In the genomic region with DNA sequence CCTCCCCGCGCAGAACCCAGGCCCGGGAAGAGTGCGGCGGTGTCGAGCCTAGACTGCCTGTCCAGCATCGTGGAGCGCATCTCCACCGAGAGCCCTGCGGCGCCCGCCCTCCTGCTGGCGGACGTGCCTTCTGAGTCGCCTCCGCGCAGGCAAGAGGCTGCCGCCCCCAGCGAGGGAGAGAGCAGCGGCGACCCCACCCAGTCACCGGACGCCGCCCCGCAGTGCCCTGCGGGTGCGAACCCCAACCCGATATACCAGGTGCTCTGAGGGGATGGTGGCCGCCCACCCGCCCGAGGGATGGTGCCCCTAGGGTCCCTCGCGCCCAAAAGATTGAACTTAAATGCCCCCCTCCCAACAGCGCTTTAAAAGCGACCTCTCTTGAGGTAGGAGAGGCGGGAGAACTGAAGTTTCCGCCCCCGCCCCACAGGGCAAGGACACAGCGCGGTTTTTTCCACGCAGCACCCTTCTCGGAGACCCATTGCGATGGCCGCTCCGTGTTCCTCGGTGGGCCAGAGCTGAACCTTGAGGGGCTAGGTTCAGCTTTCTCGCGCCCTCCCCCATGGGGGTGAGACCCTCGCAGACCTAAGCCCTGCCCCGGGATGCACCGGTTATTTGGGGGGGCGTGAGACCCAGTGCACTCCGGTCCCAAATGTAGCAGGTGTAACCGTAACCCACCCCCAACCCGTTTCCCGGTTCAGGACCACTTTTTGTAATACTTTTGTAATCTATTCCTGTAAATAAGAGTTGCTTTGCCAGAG, we compare ENCODE assay signal across 1 cellular context.
TF ChIP-seq lines count a peak whose summit lies in the region.

No MANE protein-coding gene starts in this region.

TF ChIP-seq in HEK293, 187 proteins besides CTCF, POLR2A, EP300 and RAD21 (continued from another document and continues in another):
- TF ChIP-seq, protein P1, sequence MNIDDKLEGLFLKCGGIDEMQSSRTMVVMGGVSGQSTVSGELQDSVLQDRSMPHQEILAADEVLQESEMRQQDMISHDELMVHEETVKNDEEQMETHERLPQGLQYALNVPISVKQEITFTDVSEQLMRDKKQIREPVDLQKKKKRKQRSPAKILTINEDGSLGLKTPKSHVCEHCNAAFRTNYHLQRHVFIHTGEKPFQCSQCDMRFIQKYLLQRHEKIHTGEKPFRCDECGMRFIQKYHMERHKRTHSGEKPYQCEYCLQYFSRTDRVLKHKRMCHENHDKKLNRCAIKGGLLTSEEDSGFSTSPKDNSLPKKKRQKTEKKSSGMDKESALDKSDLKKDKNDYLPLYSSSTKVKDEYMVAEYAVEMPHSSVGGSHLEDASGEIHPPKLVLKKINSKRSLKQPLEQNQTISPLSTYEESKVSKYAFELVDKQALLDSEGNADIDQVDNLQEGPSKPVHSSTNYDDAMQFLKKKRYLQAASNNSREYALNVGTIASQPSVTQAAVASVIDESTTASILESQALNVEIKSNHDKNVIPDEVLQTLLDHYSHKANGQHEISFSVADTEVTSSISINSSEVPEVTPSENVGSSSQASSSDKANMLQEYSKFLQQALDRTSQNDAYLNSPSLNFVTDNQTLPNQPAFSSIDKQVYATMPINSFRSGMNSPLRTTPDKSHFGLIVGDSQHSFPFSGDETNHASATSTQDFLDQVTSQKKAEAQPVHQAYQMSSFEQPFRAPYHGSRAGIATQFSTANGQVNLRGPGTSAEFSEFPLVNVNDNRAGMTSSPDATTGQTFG (tag by site-specific recombination; IDR thresholded peaks at IDR 0.05; ENCODE audit: borderline replicate concordance), result no peak
- TF ChIP-seq ZNF335 (tag by site-specific recombination; conservative IDR thresholded peaks at IDR 0.05), result peak; percentile 52
- peak; percentile 68 for TF ChIP-seq ZBTB17 (tag by site-specific recombination; IDR thresholded peaks at IDR 0.05)
- TF ChIP-seq ZNF48 (tag by site-specific recombination; IDR thresholded peaks at IDR 0.05), result no peak
- TF ChIP-seq ZNF391 (tag by site-specific recombination; IDR thresholded peaks at IDR 0.05; ENCODE audit: borderline replicate concordance, low read depth), result no peak
- no peak for TF ChIP-seq KLF8 (tag by site-specific recombination; IDR thresholded peaks at IDR 0.05)
- TF ChIP-seq MYNN (tag by site-specific recombination; IDR thresholded peaks at IDR 0.05; ENCODE audit: borderline replicate concordance), result no peak
- no peak for TF ChIP-seq ZNF623 (tag by site-specific recombination; IDR thresholded peaks at IDR 0.05)
- TF ChIP-seq ZNF24 (tag by site-specific recombination; IDR thresholded peaks at IDR 0.05), result no peak
- no peak for TF ChIP-seq ZNF560 (tag by site-specific recombination; IDR thresholded peaks at IDR 0.05; ENCODE audit: borderline replicate concordance)
- TF ChIP-seq ZFP69B (tag by site-specific recombination; IDR thresholded peaks at IDR 0.05), result no peak
- TF ChIP-seq ZNF501 (tag by site-specific recombination; IDR thresholded peaks at IDR 0.05), result no peak
- TF ChIP-seq, protein P2, sequence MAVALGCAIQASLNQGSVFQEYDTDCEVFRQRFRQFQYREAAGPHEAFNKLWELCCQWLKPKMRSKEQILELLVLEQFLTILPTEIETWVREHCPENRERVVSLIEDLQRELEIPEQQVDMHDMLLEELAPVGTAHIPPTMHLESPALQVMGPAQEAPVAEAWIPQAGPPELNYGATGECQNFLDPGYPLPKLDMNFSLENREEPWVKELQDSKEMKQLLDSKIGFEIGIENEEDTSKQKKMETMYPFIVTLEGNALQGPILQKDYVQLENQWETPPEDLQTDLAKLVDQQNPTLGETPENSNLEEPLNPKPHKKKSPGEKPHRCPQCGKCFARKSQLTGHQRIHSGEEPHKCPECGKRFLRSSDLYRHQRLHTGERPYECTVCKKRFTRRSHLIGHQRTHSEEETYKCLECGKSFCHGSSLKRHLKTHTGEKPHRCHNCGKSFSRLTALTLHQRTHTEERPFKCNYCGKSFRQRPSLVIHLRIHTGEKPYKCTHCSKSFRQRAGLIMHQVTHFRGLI (tag by site-specific recombination; IDR thresholded peaks at IDR 0.05), result no peak
- no peak for TF ChIP-seq ZNF175 (tag by site-specific recombination; IDR thresholded peaks at IDR 0.05)
- TF ChIP-seq, protein P3, sequence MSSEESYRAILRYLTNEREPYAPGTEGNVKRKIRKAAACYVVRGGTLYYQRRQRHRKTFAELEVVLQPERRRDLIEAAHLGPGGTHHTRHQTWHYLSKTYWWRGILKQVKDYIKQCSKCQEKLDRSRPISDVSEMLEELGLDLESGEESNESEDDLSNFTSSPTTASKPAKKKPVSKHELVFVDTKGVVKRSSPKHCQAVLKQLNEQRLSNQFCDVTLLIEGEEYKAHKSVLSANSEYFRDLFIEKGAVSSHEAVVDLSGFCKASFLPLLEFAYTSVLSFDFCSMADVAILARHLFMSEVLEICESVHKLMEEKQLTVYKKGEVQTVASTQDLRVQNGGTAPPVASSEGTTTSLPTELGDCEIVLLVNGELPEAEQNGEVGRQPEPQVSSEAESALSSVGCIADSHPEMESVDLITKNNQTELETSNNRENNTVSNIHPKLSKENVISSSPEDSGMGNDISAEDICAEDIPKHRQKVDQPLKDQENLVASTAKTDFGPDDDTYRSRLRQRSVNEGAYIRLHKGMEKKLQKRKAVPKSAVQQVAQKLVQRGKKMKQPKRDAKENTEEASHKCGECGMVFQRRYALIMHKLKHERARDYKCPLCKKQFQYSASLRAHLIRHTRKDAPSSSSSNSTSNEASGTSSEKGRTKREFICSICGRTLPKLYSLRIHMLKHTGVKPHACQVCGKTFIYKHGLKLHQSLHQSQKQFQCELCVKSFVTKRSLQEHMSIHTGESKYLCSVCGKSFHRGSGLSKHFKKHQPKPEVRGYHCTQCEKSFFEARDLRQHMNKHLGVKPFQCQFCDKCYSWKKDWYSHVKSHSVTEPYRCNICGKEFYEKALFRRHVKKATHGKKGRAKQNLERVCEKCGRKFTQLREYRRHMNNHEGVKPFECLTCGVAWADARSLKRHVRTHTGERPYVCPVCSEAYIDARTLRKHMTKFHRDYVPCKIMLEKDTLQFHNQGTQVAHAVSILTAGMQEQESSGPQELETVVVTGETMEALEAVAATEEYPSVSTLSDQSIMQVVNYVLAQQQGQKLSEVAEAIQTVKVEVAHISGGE (tag by site-specific recombination; conservative IDR thresholded peaks at IDR 0.05; ENCODE audit: low read depth), result no peak
- no peak for TF ChIP-seq ZNF558 (tag by site-specific recombination; IDR thresholded peaks at IDR 0.05)
- TF ChIP-seq ZNF239 (tag by site-specific recombination; IDR thresholded peaks at IDR 0.05), result no peak
- TF ChIP-seq SCRT1 (tag by site-specific recombination; IDR thresholded peaks at IDR 0.05; ENCODE audit: borderline replicate concordance), result no peak
- TF ChIP-seq, protein P4, sequence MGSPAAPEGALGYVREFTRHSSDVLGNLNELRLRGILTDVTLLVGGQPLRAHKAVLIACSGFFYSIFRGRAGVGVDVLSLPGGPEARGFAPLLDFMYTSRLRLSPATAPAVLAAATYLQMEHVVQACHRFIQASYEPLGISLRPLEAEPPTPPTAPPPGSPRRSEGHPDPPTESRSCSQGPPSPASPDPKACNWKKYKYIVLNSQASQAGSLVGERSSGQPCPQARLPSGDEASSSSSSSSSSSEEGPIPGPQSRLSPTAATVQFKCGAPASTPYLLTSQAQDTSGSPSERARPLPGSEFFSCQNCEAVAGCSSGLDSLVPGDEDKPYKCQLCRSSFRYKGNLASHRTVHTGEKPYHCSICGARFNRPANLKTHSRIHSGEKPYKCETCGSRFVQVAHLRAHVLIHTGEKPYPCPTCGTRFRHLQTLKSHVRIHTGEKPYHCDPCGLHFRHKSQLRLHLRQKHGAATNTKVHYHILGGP (tag by site-specific recombination; IDR thresholded peaks at IDR 0.05), result no peak
- TF ChIP-seq ZNF701 (tag by site-specific recombination; IDR thresholded peaks at IDR 0.05), result no peak
- TF ChIP-seq, protein P5, sequence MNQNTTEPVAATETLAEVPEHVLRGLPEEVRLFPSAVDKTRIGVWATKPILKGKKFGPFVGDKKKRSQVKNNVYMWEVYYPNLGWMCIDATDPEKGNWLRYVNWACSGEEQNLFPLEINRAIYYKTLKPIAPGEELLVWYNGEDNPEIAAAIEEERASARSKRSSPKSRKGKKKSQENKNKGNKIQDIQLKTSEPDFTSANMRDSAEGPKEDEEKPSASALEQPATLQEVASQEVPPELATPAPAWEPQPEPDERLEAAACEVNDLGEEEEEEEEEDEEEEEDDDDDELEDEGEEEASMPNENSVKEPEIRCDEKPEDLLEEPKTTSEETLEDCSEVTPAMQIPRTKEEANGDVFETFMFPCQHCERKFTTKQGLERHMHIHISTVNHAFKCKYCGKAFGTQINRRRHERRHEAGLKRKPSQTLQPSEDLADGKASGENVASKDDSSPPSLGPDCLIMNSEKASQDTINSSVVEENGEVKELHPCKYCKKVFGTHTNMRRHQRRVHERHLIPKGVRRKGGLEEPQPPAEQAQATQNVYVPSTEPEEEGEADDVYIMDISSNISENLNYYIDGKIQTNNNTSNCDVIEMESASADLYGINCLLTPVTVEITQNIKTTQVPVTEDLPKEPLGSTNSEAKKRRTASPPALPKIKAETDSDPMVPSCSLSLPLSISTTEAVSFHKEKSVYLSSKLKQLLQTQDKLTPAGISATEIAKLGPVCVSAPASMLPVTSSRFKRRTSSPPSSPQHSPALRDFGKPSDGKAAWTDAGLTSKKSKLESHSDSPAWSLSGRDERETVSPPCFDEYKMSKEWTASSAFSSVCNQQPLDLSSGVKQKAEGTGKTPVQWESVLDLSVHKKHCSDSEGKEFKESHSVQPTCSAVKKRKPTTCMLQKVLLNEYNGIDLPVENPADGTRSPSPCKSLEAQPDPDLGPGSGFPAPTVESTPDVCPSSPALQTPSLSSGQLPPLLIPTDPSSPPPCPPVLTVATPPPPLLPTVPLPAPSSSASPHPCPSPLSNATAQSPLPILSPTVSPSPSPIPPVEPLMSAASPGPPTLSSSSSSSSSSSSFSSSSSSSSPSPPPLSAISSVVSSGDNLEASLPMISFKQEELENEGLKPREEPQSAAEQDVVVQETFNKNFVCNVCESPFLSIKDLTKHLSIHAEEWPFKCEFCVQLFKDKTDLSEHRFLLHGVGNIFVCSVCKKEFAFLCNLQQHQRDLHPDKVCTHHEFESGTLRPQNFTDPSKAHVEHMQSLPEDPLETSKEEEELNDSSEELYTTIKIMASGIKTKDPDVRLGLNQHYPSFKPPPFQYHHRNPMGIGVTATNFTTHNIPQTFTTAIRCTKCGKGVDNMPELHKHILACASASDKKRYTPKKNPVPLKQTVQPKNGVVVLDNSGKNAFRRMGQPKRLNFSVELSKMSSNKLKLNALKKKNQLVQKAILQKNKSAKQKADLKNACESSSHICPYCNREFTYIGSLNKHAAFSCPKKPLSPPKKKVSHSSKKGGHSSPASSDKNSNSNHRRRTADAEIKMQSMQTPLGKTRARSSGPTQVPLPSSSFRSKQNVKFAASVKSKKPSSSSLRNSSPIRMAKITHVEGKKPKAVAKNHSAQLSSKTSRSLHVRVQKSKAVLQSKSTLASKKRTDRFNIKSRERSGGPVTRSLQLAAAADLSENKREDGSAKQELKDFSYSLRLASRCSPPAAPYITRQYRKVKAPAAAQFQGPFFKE (tag by site-specific recombination; IDR thresholded peaks at IDR 0.05; ENCODE audit: borderline replicate concordance), result no peak
- no peak for TF ChIP-seq ZNF433 (tag by site-specific recombination; IDR thresholded peaks at IDR 0.05; ENCODE audit: low read depth)
- no peak for TF ChIP-seq ZNF555 (tag by site-specific recombination; conservative IDR thresholded peaks at IDR 0.05)
- TF ChIP-seq, protein P6, sequence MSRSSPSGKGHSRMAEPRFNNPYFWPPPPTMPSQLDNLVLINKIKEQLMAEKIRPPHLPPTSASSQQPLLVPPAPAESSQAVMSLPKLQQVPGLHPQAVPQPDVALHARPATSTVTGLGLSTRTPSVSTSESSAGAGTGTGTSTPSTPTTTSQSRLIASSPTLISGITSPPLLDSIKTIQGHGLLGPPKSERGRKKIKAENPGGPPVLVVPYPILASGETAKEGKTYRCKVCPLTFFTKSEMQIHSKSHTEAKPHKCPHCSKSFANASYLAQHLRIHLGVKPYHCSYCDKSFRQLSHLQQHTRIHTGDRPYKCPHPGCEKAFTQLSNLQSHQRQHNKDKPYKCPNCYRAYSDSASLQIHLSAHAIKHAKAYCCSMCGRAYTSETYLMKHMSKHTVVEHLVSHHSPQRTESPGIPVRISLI (tag by site-specific recombination; IDR thresholded peaks at IDR 0.05), result no peak
- TF ChIP-seq, protein P7, sequence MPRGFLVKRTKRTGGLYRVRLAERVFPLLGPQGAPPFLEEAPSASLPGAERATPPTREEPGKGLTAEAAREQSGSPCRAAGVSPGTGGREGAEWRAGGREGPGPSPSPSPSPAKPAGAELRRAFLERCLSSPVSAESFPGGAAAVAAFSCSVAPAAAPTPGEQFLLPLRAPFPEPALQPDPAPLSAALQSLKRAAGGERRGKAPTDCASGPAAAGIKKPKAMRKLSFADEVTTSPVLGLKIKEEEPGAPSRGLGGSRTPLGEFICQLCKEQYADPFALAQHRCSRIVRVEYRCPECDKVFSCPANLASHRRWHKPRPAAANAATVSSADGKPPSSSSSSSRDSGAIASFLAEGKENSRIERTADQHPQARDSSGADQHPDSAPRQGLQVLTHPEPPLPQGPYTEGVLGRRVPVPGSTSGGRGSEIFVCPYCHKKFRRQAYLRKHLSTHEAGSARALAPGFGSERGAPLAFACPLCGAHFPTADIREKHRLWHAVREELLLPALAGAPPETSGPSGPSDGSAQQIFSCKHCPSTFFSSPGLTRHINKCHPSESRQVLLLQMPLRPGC (tag by site-specific recombination; IDR thresholded peaks at IDR 0.05), result no peak
- TF ChIP-seq, protein P8, sequence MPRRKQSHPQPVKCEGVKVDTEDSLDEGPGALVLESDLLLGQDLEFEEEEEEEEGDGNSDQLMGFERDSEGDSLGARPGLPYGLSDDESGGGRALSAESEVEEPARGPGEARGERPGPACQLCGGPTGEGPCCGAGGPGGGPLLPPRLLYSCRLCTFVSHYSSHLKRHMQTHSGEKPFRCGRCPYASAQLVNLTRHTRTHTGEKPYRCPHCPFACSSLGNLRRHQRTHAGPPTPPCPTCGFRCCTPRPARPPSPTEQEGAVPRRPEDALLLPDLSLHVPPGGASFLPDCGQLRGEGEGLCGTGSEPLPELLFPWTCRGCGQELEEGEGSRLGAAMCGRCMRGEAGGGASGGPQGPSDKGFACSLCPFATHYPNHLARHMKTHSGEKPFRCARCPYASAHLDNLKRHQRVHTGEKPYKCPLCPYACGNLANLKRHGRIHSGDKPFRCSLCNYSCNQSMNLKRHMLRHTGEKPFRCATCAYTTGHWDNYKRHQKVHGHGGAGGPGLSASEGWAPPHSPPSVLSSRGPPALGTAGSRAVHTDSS (tag by site-specific recombination; IDR thresholded peaks at IDR 0.05), result no peak
- TF ChIP-seq, protein P9, sequence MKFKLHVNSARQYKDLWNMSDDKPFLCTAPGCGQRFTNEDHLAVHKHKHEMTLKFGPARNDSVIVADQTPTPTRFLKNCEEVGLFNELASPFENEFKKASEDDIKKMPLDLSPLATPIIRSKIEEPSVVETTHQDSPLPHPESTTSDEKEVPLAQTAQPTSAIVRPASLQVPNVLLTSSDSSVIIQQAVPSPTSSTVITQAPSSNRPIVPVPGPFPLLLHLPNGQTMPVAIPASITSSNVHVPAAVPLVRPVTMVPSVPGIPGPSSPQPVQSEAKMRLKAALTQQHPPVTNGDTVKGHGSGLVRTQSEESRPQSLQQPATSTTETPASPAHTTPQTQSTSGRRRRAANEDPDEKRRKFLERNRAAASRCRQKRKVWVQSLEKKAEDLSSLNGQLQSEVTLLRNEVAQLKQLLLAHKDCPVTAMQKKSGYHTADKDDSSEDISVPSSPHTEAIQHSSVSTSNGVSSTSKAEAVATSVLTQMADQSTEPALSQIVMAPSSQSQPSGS (tag by site-specific recombination; IDR thresholded peaks at IDR 0.05; ENCODE audit: low read depth), result no peak
- TF ChIP-seq BCL11B (tag by site-specific recombination; IDR thresholded peaks at IDR 0.05; ENCODE audit: low read depth), result no peak
- TF ChIP-seq EGR2 (tag by site-specific recombination; IDR thresholded peaks at IDR 0.05; ENCODE audit: low read depth), result 0 out of 2 replicates have a peak, but pooled peaks have one; percentile 23
